7 cellular contexts compared by ENCODE assay signal in genomic region chr11:3346587-3346986, GRCh38.
"Had no signal": no experiment of that assay in that cellular context is flagged by ENCODE, and none has a peak within 500 bp of the region (broad histone marks: within the 10 kb centered on the region; RNA-seq: fewer than 3 reads in every experiment).

No MANE protein-coding gene starts in this region.

- ATAC-seq: HepG2 had no signal

- H3K4me3 Mint-ChIP-seq: IgD-negative memory B cell had no signal

- H3K27me3 Mint-ChIP-seq: IgD-negative memory B cell had no signal

- H3K4me3 ChIP-seq: K562 had no signal

- H3K27ac Mint-ChIP-seq: IgD-negative memory B cell had no signal

- H3K4me1 Mint-ChIP-seq: IgD-negative memory B cell had no signal

- DNase-seq: IMR-90, KBM-7, KG1 had no signal

- H3K27ac ChIP-seq: HL-60 had no signal
